ENCODE assay signal across 11 cellular contexts in genomic region chr2:64263315-64263714, GRCh38.
A peak's percentile ranks its signal among the peaks of the same experiment; 100 is the strongest.
DNase-seq lines count a peak whose midpoint lies in the region; ATAC-seq lines count a peak whose summit lies in the region.
"Had no signal": no experiment of that assay in that cellular context is flagged by ENCODE, and none has a peak within 500 bp of the region (broad histone marks: within the 10 kb centered on the region; RNA-seq: fewer than 3 reads in every experiment).

No MANE protein-coding gene starts in this region.

- intact Hi-C loops in posterior cingulate gyrus (cut with DNase I), result no loop called here

- H3K27ac ChIP-seq in substantia nigra (ENCODE audit: low read depth, low read length, poor library complexity, severe bottlenecking), result peak overlapping the region; percentile 1

- ATAC-seq in naive thymus-derived CD8-positive, alpha-beta T cell, result no peak
- no peak for ATAC-seq in HG02973 (IDR thresholded peaks at IDR 0.05; ENCODE audit: unreplicated experiment)

- DNase-seq in HPDE6-E6E7 (ENCODE audit: extremely low spot score), result peak; percentile 55
- DNase-seq in amniotic epithelial cell (ENCODE audit: low read depth), result peak; percentile 89
- DNase-seq in glomerular endothelial cell (ENCODE audit: extremely low read depth, low read depth, low spot score), result peak; percentile 85
- DNase-seq in substantia nigra (lab: John Stamatoyannopoulos, UW), result no peak
- DNase-seq in posterior cingulate gyrus, result no peak
- DNase-seq in naive thymus-derived CD8-positive, alpha-beta T cell, result no peak
- DNase-seq: KG1, left cardiac atrium, NCI-H774 had no signal

- H3K36me3 Mint-ChIP-seq in naive thymus-derived CD8-positive, alpha-beta T cell, result no peaks in the 10 kb centered on the region

- H3K27me3 Mint-ChIP-seq in naive thymus-derived CD8-positive, alpha-beta T cell, result peaks cover 0 to 4% (median 0%) of the 10 kb centered on the region in 5 donors
- H3K27me3 Mint-ChIP-seq: stimulated activated naive CD8-positive, alpha-beta T cell treated with anti-CD3 and anti-CD28 coated beads, Interleukin-15, Interleukin-2, amounts not matched to agents 100 ng/mL and 50 ng/mL, for 24 hours had no signal

- H3K9me3 Mint-ChIP-seq in naive thymus-derived CD8-positive, alpha-beta T cell, result no peaks in the 10 kb centered on the region
- H3K9me3 Mint-ChIP-seq: stimulated activated naive CD8-positive, alpha-beta T cell treated with anti-CD3 and anti-CD28 coated beads, Interleukin-15, Interleukin-2, amounts not matched to agents 100 ng/mL and 50 ng/mL, for 24 hours had no signal

- POLR2A ChIA-PET in naive thymus-derived CD8-positive, alpha-beta T cell (lab: Charles Lee), result no interaction called here

- H3K4me1 Mint-ChIP-seq in naive thymus-derived CD8-positive, alpha-beta T cell, result peaks cover 6 to 12% (median 7%) of the 10 kb centered on the region in 4 donors

- no peak overlapping the region for H3K4me3 Mint-ChIP-seq in naive thymus-derived CD8-positive, alpha-beta T cell
- H3K4me3 Mint-ChIP-seq: stimulated activated naive CD8-positive, alpha-beta T cell treated with anti-CD3 and anti-CD28 coated beads, Interleukin-15, Interleukin-2, amounts not matched to agents 100 ng/mL and 50 ng/mL, for 24 hours had no signal

- H3K27ac Mint-ChIP-seq in naive thymus-derived CD8-positive, alpha-beta T cell, result no peak overlapping the region
- H3K27ac Mint-ChIP-seq: stimulated activated naive CD8-positive, alpha-beta T cell treated with anti-CD3 and anti-CD28 coated beads, Interleukin-15, Interleukin-2, amounts not matched to agents 100 ng/mL and 50 ng/mL, for 24 hours had no signal

Comparison
In these comparisons a context has a peak if more than half of its experiments do, and no peak if none do; other contexts are left out.
1. DNase-seq: peak in HPDE6-E6E7 (single experiment), amniotic epithelial cell (single experiment) and glomerular endothelial cell (single experiment); none in substantia nigra (0 of 49), posterior cingulate gyrus (0 of 10) and naive thymus-derived CD8-positive, alpha-beta T cell (0 of 10).